In the genomic region with DNA sequence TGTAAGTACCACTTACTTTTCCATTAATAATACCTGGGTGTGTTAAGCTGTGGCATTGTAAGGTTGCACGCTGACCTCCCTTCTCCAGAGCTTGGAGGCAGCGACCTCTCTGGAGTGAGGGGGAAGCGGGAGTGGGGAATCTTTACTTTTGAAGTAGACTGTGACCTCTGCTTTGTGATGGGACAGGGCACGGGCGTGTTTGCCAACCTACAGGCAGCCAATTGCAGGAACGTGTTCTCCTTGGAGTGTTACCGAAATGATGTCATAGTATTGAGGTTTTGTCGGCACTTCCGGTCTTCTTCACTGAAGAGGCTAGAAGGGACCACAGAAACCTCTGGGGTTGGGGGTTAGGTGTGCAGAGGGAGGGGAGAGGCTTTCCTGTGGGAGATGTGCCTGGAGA, we compare ENCODE assay signal across 8 cellular contexts. TPM values are rescaled to one million over a fixed set of nuclear protein-coding genes. Genes with fewer than 3 reads are reported as not detected.
DNase-seq lines count a peak whose midpoint lies in the region; ATAC-seq, FAIRE-seq and TF ChIP-seq lines count a peak whose summit lies in the region.

No MANE protein-coding gene starts in this region.

- H3K4me2 ChIP-seq in OCI-LY7 (ENCODE audit: low read length) (peak overlapping the region; percentile 100), endothelial cell of umbilical vein (ENCODE audit: insufficient read depth, low read length) (peak overlapping the region; percentile 98)

- ATAC-seq in natural killer cell treated with Interleukin-12 subunit alpha and Interleukin-12 subunit beta and Interleukin-15 and Interleukin-18, amount 100 ng/mL, for 72 hours: peak in 1 of 2 donors; percentile 18
- ATAC-seq in GM21619 (IDR thresholded peaks at IDR 0.05; ENCODE audit: unreplicated experiment) (no peak), HG03442 (IDR thresholded peaks at IDR 0.05; ENCODE audit: unreplicated experiment) (no peak)

- intact Hi-C loops in OCI-LY7 (cut with micrococcal nuclease; ENCODE audit: unreplicated experiment): no loop called here
- intact Hi-C loops in endothelial cell of umbilical vein (cut with micrococcal nuclease): loop anchor here (10.0 kb wide), 1 partner anchor 702 kb away; no protein-coding TSS in a partner anchor

- dilution Hi-C loops in endothelial cell of umbilical vein (cut with MboI; ENCODE audit: extremely low pct_ligation_motif_present, low sequenced_read_pairs): no loop called here

- BruUV-seq in OCI-LY7 (replicated peaks; lab: Mats Ljungman, UMichigan) (no TSS peak), endothelial cell of umbilical vein (replicated peaks; lab: Mats Ljungman, UMichigan) (no TSS peak)

- POLR2A ChIA-PET in OCI-LY7 (lab: Charles Lee): no interaction called here
- POLR2A ChIA-PET in endothelial cell of umbilical vein (lab: Charles Lee): no interaction called here

- no peak overlapping the region for H3K4me3 ChIP-seq in OCI-LY7 (ENCODE audit: low read depth, low read length, poor library complexity, severe bottlenecking)
- H3K4me3 ChIP-seq in endothelial cell of umbilical vein (replicated peaks in 1 of 3; ENCODE audit: insufficient read depth in 1 of 3, low read depth in 1 of 3, low read length in 3 of 3): peak overlapping the region in 1 of 3 experiments; percentile 53

- TF ChIP-seq CTCF in OCI-LY7 (conservative IDR thresholded peaks at IDR 0.05; ENCODE audit: low read length) (no peak), endothelial cell of umbilical vein (IDR thresholded peaks at IDR 0.05; ENCODE audit: extremely low read depth in 1 of 2, insufficient read depth in 1 of 2, low read depth in 1 of 2, low read length in 2 of 2) (no peak), D721Med (IDR thresholded peaks at IDR 0.05; ENCODE audit: insufficient read depth, missing control alignments) (no peak)

- H4K20me1 ChIP-seq in OCI-LY7 (ENCODE audit: insufficient read depth, low read length) (no peaks in the 10 kb centered on the region), endothelial cell of umbilical vein (replicated peaks; ENCODE audit: control insufficient read depth, extremely low read depth, insufficient read depth, low read length) (no peaks in the 10 kb centered on the region)

- no peak overlapping the region for H2AFZ ChIP-seq in OCI-LY7 (ENCODE audit: low read length)
- H2AFZ ChIP-seq in endothelial cell of umbilical vein (ENCODE audit: low read depth, low read length): no peak overlapping the region

- FAIRE-seq in endothelial cell of umbilical vein (lab: Jason Lieb, UNC): no peak
- no peak for FAIRE-seq in D721Med (lab: Jason Lieb, UNC)

- DNase-seq in EL (peak; percentile 72), OCI-LY7 (ENCODE audit: low spot score) (peak; percentile 6), endothelial cell of umbilical vein (ENCODE audit: low read depth, low spot score) (no peak), D721Med (ENCODE audit: insufficient read length, low spot score) (no peak), NCI-H187 (lab: John Stamatoyannopoulos, UW) (no peak)
- DNase-seq in natural killer cell treated with Interleukin-12 subunit alpha and Interleukin-12 subunit beta and Interleukin-15 and Interleukin-18, amount 100 ng/mL, for 72 hours (ENCODE audit: low spot score): no peak

- H3K9ac ChIP-seq in endothelial cell of umbilical vein (replicated peaks; ENCODE audit: extremely low read depth, insufficient read depth, low read length): no peak overlapping the region

- peaks cover 12 to 14% of the 10 kb centered on the region in 2 experiments for H3K27me3 ChIP-seq in endothelial cell of umbilical vein (ENCODE audit: control insufficient read depth in 2 of 2, insufficient read depth in 2 of 2, low read length in 2 of 2)

- H3K9me3 Mint-ChIP-seq in natural killer cell treated with Interleukin-12 subunit alpha and Interleukin-12 subunit beta and Interleukin-15 and Interleukin-18, amount 100 ng/mL, for 72 hours: no peaks in the 10 kb centered on the region

- CTCF ChIA-PET in OCI-LY7 (lab: Charles Lee; ENCODE audit: unreplicated experiment) (no interaction called here), endothelial cell of umbilical vein (lab: Charles Lee) (interaction anchor here (0.7 to 1.8 kb wide), 3 partner anchors 10 to 350 kb away, joined by 3 to 5 read pairs (median 3); no protein-coding TSS in a partner anchor)

- H3K9me3 ChIP-seq in OCI-LY7 (ENCODE audit: low read length) (no peaks in the 10 kb centered on the region), endothelial cell of umbilical vein (replicated peaks; ENCODE audit: control insufficient read depth, insufficient read depth, low read length) (no peaks in the 10 kb centered on the region)

- H3K9me1 ChIP-seq in endothelial cell of umbilical vein (replicated peaks; ENCODE audit: control insufficient read depth, extremely low read depth, insufficient read depth, low read length): no peaks in the 10 kb centered on the region

- H3K79me2 ChIP-seq in OCI-LY7 (ENCODE audit: insufficient read depth, low read depth, low read length): peaks cover 7% of the 10 kb centered on the region; the same call in 1 of the 2 replicates
- H3K79me2 ChIP-seq in endothelial cell of umbilical vein (ENCODE audit: control insufficient read depth, insufficient read depth, low read length): no peaks in the 10 kb centered on the region

- H3K4me1 ChIP-seq in OCI-LY7 (ENCODE audit: insufficient read depth, low read length, poor library complexity, severe bottlenecking): peaks cover 18% of the 10 kb centered on the region
- H3K4me1 ChIP-seq in endothelial cell of umbilical vein (ENCODE audit: control insufficient read depth, extremely low read depth, insufficient read depth, low read length): peaks cover 16% of the 10 kb centered on the region

- peak overlapping the region; percentile 78 for H3K4me3 Mint-ChIP-seq in natural killer cell treated with Interleukin-12 subunit alpha and Interleukin-12 subunit beta and Interleukin-15 and Interleukin-18, amount 100 ng/mL, for 72 hours

- no peaks in the 10 kb centered on the region for H3K9me2 ChIP-seq in OCI-LY7 (ENCODE audit: insufficient read depth, low read length)

- H3K36me3 Mint-ChIP-seq in natural killer cell treated with Interleukin-12 subunit alpha and Interleukin-12 subunit beta and Interleukin-15 and Interleukin-18, amount 100 ng/mL, for 72 hours: no peaks in the 10 kb centered on the region

- peaks cover 10 to 17% of the 10 kb centered on the region in 2 donors for H3K27me3 Mint-ChIP-seq in natural killer cell treated with Interleukin-12 subunit alpha and Interleukin-12 subunit beta and Interleukin-15 and Interleukin-18, amount 100 ng/mL, for 72 hours

- H3K36me3 ChIP-seq in OCI-LY7 (ENCODE audit: insufficient read depth, low read length) (no peaks in the 10 kb centered on the region), endothelial cell of umbilical vein (ENCODE audit: control insufficient read depth in 2 of 2, extremely low read depth in 1 of 2, insufficient read depth in 2 of 2, low read length in 2 of 2) (no peaks in the 10 kb centered on the region)

- no peak overlapping the region for H3K27ac Mint-ChIP-seq in natural killer cell treated with Interleukin-12 subunit alpha and Interleukin-12 subunit beta and Interleukin-15 and Interleukin-18, amount 100 ng/mL, for 72 hours

- H3K27ac ChIP-seq in OCI-LY7 (ENCODE audit: low read depth, low read length, poor library complexity, severe bottlenecking) (no peak overlapping the region), endothelial cell of umbilical vein (ENCODE audit: insufficient read depth, low read depth, low read length) (no peak overlapping the region)

- TF ChIP-seq POLR2A in endothelial cell of umbilical vein (IDR thresholded peaks at IDR 0.05; ENCODE audit: low read depth, low read length): no peak

- peaks cover 13 to 19% of the 10 kb centered on the region in 2 donors for H3K4me1 Mint-ChIP-seq in natural killer cell treated with Interleukin-12 subunit alpha and Interleukin-12 subunit beta and Interleukin-15 and Interleukin-18, amount 100 ng/mL, for 72 hours (ENCODE audit: low read depth in 2 of 2)

TF ChIP-seq in endothelial cell of umbilical vein, 7 proteins besides CTCF, POLR2A, EP300 and RAD21:
- TF ChIP-seq FOS (IDR thresholded peaks at IDR 0.05; ENCODE audit: borderline replicate concordance, insufficient read depth, low read length): no peak

RNA-seq across cellular contexts. Expression of a gene that starts 2.1 kb away (rescaled TPM):
- 2.7 and 4.2 TPM in 2 replicates for total RNA-seq in OCI-LY7 (2014; rRNA removed; shearing (Covaris generic))
- 8.4 and 10.0 TPM in 2 replicates for total RNA-seq in OCI-LY7 (2022)
- 1.5 and 2.0 TPM in 2 replicates for total RNA-seq in endothelial cell of umbilical vein
- polyA plus RNA-seq in endothelial cell of umbilical vein: 0.29 and 0.32 TPM in 2 replicates
- polyA plus RNA-seq in endothelial cell of umbilical vein (2011; cell fraction: cytosol; rRNA removed): 0.24 and 0.28 TPM in 2 replicates
- 0.59 and 0.92 TPM in 2 replicates for polyA plus RNA-seq in endothelial cell of umbilical vein (2011; cell fraction: nucleus; rRNA removed)
- 0.33 and 0.63 TPM in 2 replicates for polyA plus RNA-seq in endothelial cell of umbilical vein (2012)
- polyA minus RNA-seq in endothelial cell of umbilical vein: 1.0 and 1.3 TPM in 2 replicates
- 5.9 TPM for polyA minus RNA-seq in endothelial cell of umbilical vein (2011; cell fraction: cytosol; rRNA and poly(A)+ RNA removed)
- polyA minus RNA-seq in endothelial cell of umbilical vein (2011; cell fraction: nucleus; rRNA and poly(A)+ RNA removed): 0.77 and 2.1 TPM in 2 replicates
- total RNA-seq in natural killer cell treated with Interleukin-12 subunit alpha and Interleukin-12 subunit beta and Interleukin-15 and Interleukin-18, amount 100 ng/mL, for 72 hours: under 1 TPM; 0.47 to 0.90 TPM

Comparison
In these comparisons a context has a peak if more than half of its experiments do, and no peak if none do; other contexts are left out.
1. DNase-seq: peak in EL (single experiment) and OCI-LY7 (single experiment); none in endothelial cell of umbilical vein (single experiment), natural killer cell treated with Interleukin-12 subunit alpha and Interleukin-12 subunit beta and Interleukin-15 and Interleukin-18, amount 100 ng/mL, for 72 hours (single experiment), D721Med (single experiment) and NCI-H187 (0 of 2).